32 cellular contexts compared by ENCODE assay signal in genomic region chr10:75624632-75625031, GRCh38.
"Had no signal": no experiment of that assay in that cellular context is flagged by ENCODE, and none has a peak within 500 bp of the region (broad histone marks: within the 10 kb centered on the region; RNA-seq: fewer than 3 reads in every experiment).

No MANE protein-coding gene starts in this region.

- H3K4me1 Mint-ChIP-seq: activated B cell treated with CpG ODN at 0.5 μM for 24 hours; activated naive CD4-positive, alpha-beta T cell treated with anti-CD3 and anti-CD28 coated beads, Interleukin-2, amount 10 ng/mL, durations not matched to agents 7 days and 5 days; activated naive CD8-positive, alpha-beta T cell treated with anti-CD3 and anti-CD28 coated beads, Interleukin-2, amount 50 U/mL, for 24 hours; IgD-negative memory B cell had no signal

- H3K27me3 Mint-ChIP-seq: activated naive CD8-positive, alpha-beta T cell; IgD-negative memory B cell had no signal

- ATAC-seq: activated naive CD8-positive, alpha-beta T cell treated with anti-CD3 and anti-CD28 coated beads, Interleukin-2, amount 50 U/mL, for 24 hours; PC-3 had no signal

- H3K9me3 Mint-ChIP-seq: activated B cell treated with CpG ODN at 0.5 μM for 24 hours; activated CD4-positive, alpha-beta memory T cell treated with anti-CD3 and anti-CD28 coated beads for 36 hours; activated naive CD4-positive, alpha-beta T cell treated with anti-CD3 and anti-CD28 coated beads, Interleukin-2, amount 10 ng/mL, durations not matched to agents 7 days and 5 days; activated naive CD8-positive, alpha-beta T cell treated with anti-CD3 and anti-CD28 coated beads, Interleukin-2, amount 50 U/mL, for 24 hours; brain; IgD-negative memory B cell had no signal

- H3K36me3 Mint-ChIP-seq: activated CD4-positive, alpha-beta memory T cell treated with anti-CD3 and anti-CD28 coated beads for 36 hours; activated naive CD4-positive, alpha-beta T cell treated with anti-CD3 and anti-CD28 coated beads, Interleukin-2, amount 10 ng/mL, durations not matched to agents 7 days and 5 days; activated naive CD8-positive, alpha-beta T cell; brain had no signal

- DNase-seq: activated B cell treated with CpG ODN at 0.5 μM for 24 hours; activated CD4-positive, alpha-beta memory T cell treated with anti-CD3 and anti-CD28 coated beads for 36 hours; activated CD4-positive, alpha-beta T cell treated with anti-CD3 and anti-CD28 coated beads for 4 hours; activated CD4-positive, alpha-beta T cell treated with anti-CD3 and anti-CD28 coated beads, Interleukin-2, amount 50 U/mL, for 1 hour; activated CD4-positive, CD25-positive, alpha-beta regulatory T cell treated with anti-CD3 and anti-CD28 coated beads, Interleukin-2, amount 50 U/mL, for 72 hours; activated CD8-positive, alpha-beta memory T cell treated with anti-CD3 and anti-CD28 coated beads, Interleukin-2, amount 50 U/mL, for 4 hours; activated effector memory CD4-positive, alpha-beta T cell treated with Interleukin-2 at 50 U/mL for 16 hours; activated naive CD4-positive, alpha-beta T cell treated with anti-CD3 and anti-CD28 coated beads, Interleukin-2, amount 10 ng/mL, durations not matched to agents 7 days and 5 days; activated naive CD8-positive, alpha-beta T cell treated with anti-CD3 and anti-CD28 coated beads, Interleukin-2, amount 50 U/mL, for 24 hours; activated T-cell treated with anti-CD3 and anti-CD28 coated beads for 4 hours; activated T-cell treated with anti-CD3 and anti-CD28 coated beads, Interleukin-2, amount 50 U/mL, for 48 hours; anterior cingulate cortex; caudate nucleus; cerebellar nuclear complex; Karpas-422; KBM-7; NCI-H187 treated with DMSO at 0.1 percent for 48 hours; NCI-H2081; NCI-H2171; NCI-H524; NCI-H774; PC-3; Peyer's patch; RPMI8226; SHP77 treated with DMSO at 0.1 percent for 48 hours; SW 1271; T-helper 1 cell; T-helper 2 cell; T-helper 9 cell had no signal

- H3K4me3 Mint-ChIP-seq: activated B cell treated with CpG ODN at 0.5 μM for 24 hours; activated CD4-positive, alpha-beta memory T cell treated with anti-CD3 and anti-CD28 coated beads for 36 hours; activated naive CD4-positive, alpha-beta T cell treated with anti-CD3 and anti-CD28 coated beads, Interleukin-2, amount 10 ng/mL, durations not matched to agents 7 days and 5 days; activated naive CD8-positive, alpha-beta T cell; activated naive CD8-positive, alpha-beta T cell treated with anti-CD3 and anti-CD28 coated beads, Interleukin-2, amount 50 U/mL, for 24 hours; brain; IgD-negative memory B cell had no signal
